In the genomic region with DNA sequence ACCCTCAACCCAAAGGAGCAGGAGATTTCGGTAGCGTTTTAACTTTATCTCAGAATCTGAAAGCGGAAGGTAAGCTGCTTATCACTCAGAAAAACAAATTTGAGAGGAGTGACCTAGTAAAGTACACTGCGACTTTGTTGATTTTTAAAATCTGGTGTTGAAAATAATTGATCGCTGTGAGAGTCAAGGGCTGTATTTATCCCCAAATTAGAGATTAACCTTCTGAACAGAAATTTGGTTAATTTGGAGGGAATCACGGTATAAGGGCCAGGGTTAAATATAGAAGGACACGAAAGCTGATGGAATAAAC, we compare ENCODE assay signal across 11 cellular contexts. TPM values are rescaled to one million over a fixed set of nuclear protein-coding genes. Genes with fewer than 3 reads are reported as not detected.
A peak's percentile ranks its signal among the peaks of the same experiment; 100 is the strongest.
DNase-seq lines count a peak whose midpoint lies in the region; ATAC-seq and TF ChIP-seq lines count a peak whose summit lies in the region.
"Had no signal": no experiment of that assay in that cellular context is flagged by ENCODE, and none has a peak within 500 bp of the region (broad histone marks: within the 10 kb centered on the region; RNA-seq: fewer than 3 reads in every experiment).

No MANE protein-coding gene starts in this region.

- peak overlapping the region; percentile 69 for H3K4me3 Mint-ChIP-seq in chondrocyte (ENCODE audit: unreplicated experiment)

- intact Hi-C loops in heart right ventricle (cut with DNase I): no loop called here
- intact Hi-C loops in Right ventricle myocardium superior (cut with DNase I): no loop called here
- intact Hi-C loops in vagina (cut with DNase I): no loop called here

- H3K27ac ChIP-seq in heart right ventricle (peak overlapping the region; percentile 48 to 85 (median 73)), mucosa of rectum (ENCODE audit: low read depth in 2 of 2, low read length in 2 of 2) (no peak overlapping the region), vagina (peak overlapping the region; percentile 58)
- H3K27ac ChIP-seq: RWPE1 had no signal

- H3K4me1 ChIP-seq in heart right ventricle (peaks cover 0 to 20% (median 2%) of the 10 kb centered on the region in 9 donors), mucosa of rectum (ENCODE audit: control insufficient read depth in 2 of 2, insufficient read depth in 2 of 2, low read length in 2 of 2) (peaks cover 0 to 2% of the 10 kb centered on the region in 2 donors), vagina (no peaks in the 10 kb centered on the region)

- 9 to 11% methylated on average over 7 of the region's 7 CpGs for WGBS in heart right ventricle, 2 donors

- H3K9me3 ChIP-seq in heart right ventricle (no peaks in the 10 kb centered on the region), mucosa of rectum (ENCODE audit: control insufficient read depth in 2 of 2, low read length in 2 of 2) (no peaks in the 10 kb centered on the region), vagina (no peaks in the 10 kb centered on the region)

- H3K36me3 Mint-ChIP-seq in chondrocyte (ENCODE audit: low read depth): no peaks in the 10 kb centered on the region

- H3K27me3 ChIP-seq in heart right ventricle (peaks cover 0 to 99% (median 0%) of the 10 kb centered on the region in 7 donors), mucosa of rectum (ENCODE audit: control insufficient read depth in 2 of 2, insufficient read depth in 2 of 2, low read length in 2 of 2) (peaks cover 18 to 36% of the 10 kb centered on the region in 2 donors), vagina (no peaks in the 10 kb centered on the region)

- H3K4me3 ChIP-seq in heart right ventricle (peak overlapping the region; percentile 18 to 54 (median 46)), mucosa of rectum (ENCODE audit: low read length in 2 of 2) (peak overlapping the region; percentile 17 to 55), vagina (peak overlapping the region in 1 of 2 donors; percentile 37)

- no peaks in the 10 kb centered on the region for H3K36me3 ChIP-seq in heart right ventricle
- H3K36me3 ChIP-seq in mucosa of rectum (ENCODE audit: control insufficient read depth in 2 of 2, insufficient read depth in 2 of 2, low read length in 2 of 2): no peaks in the 10 kb centered on the region
- H3K36me3 ChIP-seq in vagina: no peaks in the 10 kb centered on the region

- H3K27ac Mint-ChIP-seq in chondrocyte (ENCODE audit: unreplicated experiment): peak overlapping the region; percentile 60

- no peak for TF ChIP-seq POLR2A in vagina (IDR thresholded peaks at IDR 0.05)

- no peak for TF ChIP-seq CTCF in heart right ventricle (IDR thresholded peaks at IDR 0.05)
- no peak for TF ChIP-seq CTCF in chondrocyte (IDR thresholded peaks at IDR 0.05)
- TF ChIP-seq CTCF in vagina (IDR thresholded peaks at IDR 0.05): no peak

- H3K27me3 Mint-ChIP-seq in chondrocyte (ENCODE audit: low read depth): no peaks in the 10 kb centered on the region

- peak overlapping the region in 1 of 2 donors; percentile 45 for H3K9ac ChIP-seq in mucosa of rectum (ENCODE audit: low read depth in 1 of 2, low read length in 2 of 2)

- no peaks in the 10 kb centered on the region for H3K9me3 Mint-ChIP-seq in chondrocyte (ENCODE audit: low read depth)

- ATAC-seq in heart right ventricle: no peak
- no peak for ATAC-seq in Right ventricle myocardium superior (ENCODE audit: poor library complexity)
- ATAC-seq in GM18868 (IDR thresholded peaks at IDR 0.05; ENCODE audit: unreplicated experiment): no peak

- DNase-seq in heart right ventricle: no peak
- no peak for DNase-seq in Right ventricle myocardium superior
- no peak for DNase-seq in chondrocyte (ENCODE audit: low spot score)
- no peak for DNase-seq in vagina (ENCODE audit: extremely low spot score in 2 of 2)
- no peak for DNase-seq in dermis blood vessel endothelial cell
- DNase-seq in AG08396 (ENCODE audit: low spot score): no peak
- DNase-seq: activated naive CD4-positive, alpha-beta T cell treated with Interleukin-2 at 50 U/mL for 16 hours; AML-193 had no signal

- H3K4me1 Mint-ChIP-seq in chondrocyte (ENCODE audit: low read depth): peaks cover 18% of the 10 kb centered on the region

RNA-seq across cellular contexts. Expression of gene CLCN4, which starts 0.2 kb away (rescaled TPM):
- total RNA-seq in heart right ventricle: 10 to 100 TPM; 24.2 to 44.9 (median 32.9) TPM
- polyA plus RNA-seq in heart right ventricle: 1 to 10 TPM; 4.0 to 4.4 TPM
- total RNA-seq in Right ventricle myocardium superior: 30.9 TPM
- total RNA-seq in chondrocyte: 2.2 to 4.2 TPM (median 4.2 TPM) in 3 replicates
- 1.2 TPM for total RNA-seq in vagina
- 6.5 and 9.6 TPM in 2 replicates for total RNA-seq in dermis blood vessel endothelial cell

Comparison
In these comparisons a context has a peak if more than half of its experiments do, and no peak if none do; other contexts are left out.
1. H3K27ac ChIP-seq: peak in heart right ventricle (10 of 10) and vagina (single experiment); none in mucosa of rectum (0 of 2).